ENCODE assay signal across 8 cellular contexts in the genomic region with DNA sequence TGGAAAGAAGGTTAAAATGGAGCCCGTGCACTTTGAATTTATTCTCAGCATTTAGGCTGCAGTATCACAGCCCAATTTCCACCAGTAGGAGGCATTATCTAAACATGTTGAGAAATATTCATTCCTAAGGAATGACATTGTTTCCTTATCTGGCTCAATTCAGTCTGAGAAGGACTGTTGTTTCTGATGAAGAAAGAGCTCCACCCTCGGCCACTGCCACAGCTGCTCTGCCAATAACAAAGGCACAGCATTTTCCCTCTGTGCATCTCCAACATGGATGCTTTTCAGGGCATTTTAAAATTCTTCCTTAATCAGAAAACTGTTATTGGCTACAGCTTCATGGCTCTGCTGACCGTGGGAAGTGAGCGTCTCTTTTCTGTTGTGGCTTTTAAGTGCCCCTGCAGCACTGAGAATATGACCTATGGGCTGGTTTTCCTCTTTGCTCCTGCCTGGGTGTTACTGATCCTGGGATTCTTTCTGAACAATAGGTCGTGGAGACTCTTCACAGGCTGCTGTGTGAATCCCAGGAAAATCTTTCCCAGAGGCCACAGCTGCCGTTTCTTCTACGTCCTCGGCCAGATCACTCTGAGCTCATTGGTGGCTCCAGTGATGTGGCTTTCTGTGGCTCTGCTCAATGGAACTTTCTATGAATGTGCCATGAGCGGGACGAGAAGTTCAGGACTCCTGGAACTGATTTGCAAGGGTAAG. TPM values are rescaled to one million over a fixed set of nuclear protein-coding genes. Genes with fewer than 3 reads are reported as not detected.
DNase-seq lines count a peak whose midpoint lies in the region; ATAC-seq, FAIRE-seq and TF ChIP-seq lines count a peak whose summit lies in the region.

A gene with protein sequence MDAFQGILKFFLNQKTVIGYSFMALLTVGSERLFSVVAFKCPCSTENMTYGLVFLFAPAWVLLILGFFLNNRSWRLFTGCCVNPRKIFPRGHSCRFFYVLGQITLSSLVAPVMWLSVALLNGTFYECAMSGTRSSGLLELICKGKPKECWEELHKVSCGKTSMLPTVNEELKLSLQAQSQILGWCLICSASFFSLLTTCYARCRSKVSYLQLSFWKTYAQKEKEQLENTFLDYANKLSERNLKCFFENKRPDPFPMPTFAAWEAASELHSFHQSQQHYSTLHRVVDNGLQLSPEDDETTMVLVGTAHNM (plus strand): TSS at position 216 of the 708 bp plus-strand sequence. CDS start 58 bp downstream, at position 274.

- H3K79me2 ChIP-seq in parathyroid adenoma, result no peaks in the 10 kb centered on the region

- peak; percentile 19 for DNase-seq in H54 (ENCODE audit: insufficient read length, low spot score)
- DNase-seq in SK-MEL-5 (ENCODE audit: low read depth, low spot score), result peak; percentile 85
- peak; percentile 76 for DNase-seq in fibroblast of villous mesenchyme (ENCODE audit: low read depth)
- no peak for DNase-seq in NCI-H1436 treated with DMSO at 0.1 percent for 48 hours (lab: John Stamatoyannopoulos, UW)
- DNase-seq in WERI-Rb-1, result no peak

- H3K9me3 ChIP-seq in parathyroid adenoma (ENCODE audit: control insufficient read depth, low read length), result no peaks in the 10 kb centered on the region
- H3K9me3 ChIP-seq in WERI-Rb-1 (ENCODE audit: severe bottlenecking), result no peaks in the 10 kb centered on the region

- H2AFZ ChIP-seq in parathyroid adenoma, result peak within 1 kb of the TSS; percentile 83

- H3K4me2 ChIP-seq in parathyroid adenoma (ENCODE audit: low read length), result peak within 1 kb of the TSS; percentile 10

- H3K4me3 ChIP-seq in fibroblast of villous mesenchyme (ENCODE audit: low read depth, low read length) (peak within 1 kb of the TSS; percentile 50), parathyroid adenoma (ENCODE audit: low read depth, low read length) (peak within 1 kb of the TSS; percentile 7), WERI-Rb-1 (ENCODE audit: low read depth, low read length) (no peak within 1 kb of the TSS)

- H3K27me3 ChIP-seq in parathyroid adenoma (ENCODE audit: control insufficient read depth, insufficient read depth, low read length), result no peaks in the 10 kb centered on the region
- H3K27me3 ChIP-seq in WERI-Rb-1 (ENCODE audit: insufficient read depth, low read depth, severe bottlenecking), result no peaks in the 10 kb centered on the region

- H3K27ac ChIP-seq in parathyroid adenoma (peak within 1 kb of the TSS; percentile 90), WERI-Rb-1 (no peak within 1 kb of the TSS)

- H3K4me1 ChIP-seq in parathyroid adenoma, result peaks cover 9% of the 10 kb centered on the region

- H3K36me3 ChIP-seq in parathyroid adenoma (ENCODE audit: control insufficient read depth, insufficient read depth, low read length), result no peaks in the 10 kb centered on the region
- H3K36me3 ChIP-seq in WERI-Rb-1, result no peaks in the 10 kb centered on the region

- no peak for ATAC-seq in GM19397 (IDR thresholded peaks at IDR 0.05; ENCODE audit: unreplicated experiment)
- no peak for ATAC-seq in HG02798 (IDR thresholded peaks at IDR 0.05; ENCODE audit: poor library complexity, unreplicated experiment)

- in situ Hi-C loops in SK-MEL-5 (cut with HindIII; ENCODE audit: low pct_unique_long_range_greater_than_20kb, low sequenced_read_pairs), result no loop called here

- FAIRE-seq in H54 (lab: Jason Lieb, UNC), result peak; percentile 97

- H3K9ac ChIP-seq in parathyroid adenoma, result peak within 1 kb of the TSS; percentile 12

- TF ChIP-seq CTCF in fibroblast of villous mesenchyme (IDR thresholded peaks at IDR 0.05; ENCODE audit: insufficient read depth, low read depth, low read length) (peak; percentile 65), parathyroid adenoma (IDR thresholded peaks at IDR 0.05) (peak; percentile 64), WERI-Rb-1 (IDR thresholded peaks at IDR 0.05; ENCODE audit: low read depth, low read length) (no peak)

- TF ChIP-seq POLR2A in H54 (IDR thresholded peaks at IDR 0.05; ENCODE audit: low read depth, low read length), result no peak

RNA-seq across cellular contexts. Expression of the gene that starts here (rescaled TPM):
- 0.05 TPM in 1 of 2 replicates, not detected in the other for total RNA-seq in SK-MEL-5 (2014; rRNA removed; shearing (Covaris generic))
- 0.05 TPM in 1 of 2 replicates, not detected in the other for polyA plus RNA-seq in SK-MEL-5 (2015; cell fraction: cytosol; rRNA removed)
- 0.04 TPM in 1 of 2 replicates, not detected in the other for polyA plus RNA-seq in SK-MEL-5 (2015; cell fraction: nucleus; rRNA removed)
- total RNA-seq in fibroblast of villous mesenchyme, result 4.7 and 7.7 TPM in 2 replicates

Comparison
In these comparisons a context has a peak if more than half of its experiments do, and no peak if none do; other contexts are left out.
1. Peak in DNase-seq in SK-MEL-5; RNA of the gene not detected or under 1 TPM.
2. DNase-seq: peak in H54 (single experiment) and fibroblast of villous mesenchyme (single experiment); none in NCI-H1436 treated with DMSO at 0.1 percent for 48 hours (single experiment) and WERI-Rb-1 (single experiment).